Comparison of ENCODE assay signal across 1 cellular context in genomic region chr19:3396881-3397265, GRCh38.
TF ChIP-seq lines count a peak whose summit lies in the region.

No MANE protein-coding gene starts in this region.

TF ChIP-seq in HCT116, 20 proteins besides CTCF, POLR2A, EP300 and RAD21 (continued from another document):
- no peak for TF ChIP-seq POLR2AphosphoS5 (IDR thresholded peaks at IDR 0.05; ENCODE audit: low read depth, low read length)
- no peak for TF ChIP-seq JUND (IDR thresholded peaks at IDR 0.05)
- no peak for TF ChIP-seq MAX (IDR thresholded peaks at IDR 0.05)
- TF ChIP-seq SIN3A (IDR thresholded peaks at IDR 0.05; ENCODE audit: low read depth): no peak
- TF ChIP-seq, protein P1, sequence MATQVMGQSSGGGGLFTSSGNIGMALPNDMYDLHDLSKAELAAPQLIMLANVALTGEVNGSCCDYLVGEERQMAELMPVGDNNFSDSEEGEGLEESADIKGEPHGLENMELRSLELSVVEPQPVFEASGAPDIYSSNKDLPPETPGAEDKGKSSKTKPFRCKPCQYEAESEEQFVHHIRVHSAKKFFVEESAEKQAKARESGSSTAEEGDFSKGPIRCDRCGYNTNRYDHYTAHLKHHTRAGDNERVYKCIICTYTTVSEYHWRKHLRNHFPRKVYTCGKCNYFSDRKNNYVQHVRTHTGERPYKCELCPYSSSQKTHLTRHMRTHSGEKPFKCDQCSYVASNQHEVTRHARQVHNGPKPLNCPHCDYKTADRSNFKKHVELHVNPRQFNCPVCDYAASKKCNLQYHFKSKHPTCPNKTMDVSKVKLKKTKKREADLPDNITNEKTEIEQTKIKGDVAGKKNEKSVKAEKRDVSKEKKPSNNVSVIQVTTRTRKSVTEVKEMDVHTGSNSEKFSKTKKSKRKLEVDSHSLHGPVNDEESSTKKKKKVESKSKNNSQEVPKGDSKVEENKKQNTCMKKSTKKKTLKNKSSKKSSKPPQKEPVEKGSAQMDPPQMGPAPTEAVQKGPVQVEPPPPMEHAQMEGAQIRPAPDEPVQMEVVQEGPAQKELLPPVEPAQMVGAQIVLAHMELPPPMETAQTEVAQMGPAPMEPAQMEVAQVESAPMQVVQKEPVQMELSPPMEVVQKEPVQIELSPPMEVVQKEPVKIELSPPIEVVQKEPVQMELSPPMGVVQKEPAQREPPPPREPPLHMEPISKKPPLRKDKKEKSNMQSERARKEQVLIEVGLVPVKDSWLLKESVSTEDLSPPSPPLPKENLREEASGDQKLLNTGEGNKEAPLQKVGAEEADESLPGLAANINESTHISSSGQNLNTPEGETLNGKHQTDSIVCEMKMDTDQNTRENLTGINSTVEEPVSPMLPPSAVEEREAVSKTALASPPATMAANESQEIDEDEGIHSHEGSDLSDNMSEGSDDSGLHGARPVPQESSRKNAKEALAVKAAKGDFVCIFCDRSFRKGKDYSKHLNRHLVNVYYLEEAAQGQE (IDR thresholded peaks at IDR 0.05; ENCODE audit: low read depth): no peak
- no peak for TF ChIP-seq YY1 (IDR thresholded peaks at IDR 0.05; ENCODE audit: extremely low read depth, insufficient replicate concordance, low read depth, low read length)
- no peak for TF ChIP-seq CEBPB (IDR thresholded peaks at IDR 0.05; ENCODE audit: low read depth)
- TF ChIP-seq ZBTB33 (IDR thresholded peaks at IDR 0.05; ENCODE audit: extremely low read depth, insufficient replicate concordance, low read length): no peak
- no peak for TF ChIP-seq ZNF274 (IDR thresholded peaks at IDR 0.05; ENCODE audit: low read depth, low read length)
- TF ChIP-seq, protein P2, sequence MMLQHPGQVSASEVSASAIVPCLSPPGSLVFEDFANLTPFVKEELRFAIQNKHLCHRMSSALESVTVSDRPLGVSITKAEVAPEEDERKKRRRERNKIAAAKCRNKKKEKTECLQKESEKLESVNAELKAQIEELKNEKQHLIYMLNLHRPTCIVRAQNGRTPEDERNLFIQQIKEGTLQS (IDR thresholded peaks at IDR 0.05): no peak
